Comparison of ENCODE assay signal across 1 cellular context in the genomic region with DNA sequence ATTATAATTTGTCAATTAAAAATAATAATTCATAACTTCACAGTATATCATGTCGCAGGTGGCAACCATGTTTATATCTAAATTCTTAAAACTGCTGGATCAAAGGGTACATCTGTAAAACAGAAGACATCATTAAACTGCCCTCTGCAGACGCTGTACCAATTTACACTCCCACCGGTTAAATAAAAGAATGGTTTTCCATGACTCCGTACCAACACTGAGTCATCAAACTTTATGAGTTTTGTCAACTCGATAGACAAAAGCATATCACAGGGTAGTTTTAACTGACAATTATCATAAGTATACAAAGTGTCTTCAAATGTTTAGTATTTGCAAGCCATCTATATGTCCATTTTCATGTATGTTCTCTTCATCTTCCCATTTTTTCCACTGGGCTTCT.
TF ChIP-seq lines count a peak whose summit lies in the region.

No MANE protein-coding gene starts in this region.

TF ChIP-seq in HepG2, 621 proteins besides CTCF, POLR2A, EP300 and RAD21:
- TF ChIP-seq ZNF766 (CRISPR knock-in tag; IDR thresholded peaks at IDR 0.05; ENCODE audit: borderline replicate concordance) (no peak), ZFP82 (CRISPR knock-in tag; IDR thresholded peaks at IDR 0.05; ENCODE audit: borderline replicate concordance) (no peak), ZNF280D (CRISPR knock-in tag; IDR thresholded peaks at IDR 0.05) (no peak), ZNF619 (CRISPR knock-in tag; IDR thresholded peaks at IDR 0.05) (no peak), TEAD3 (CRISPR knock-in tag; optimal IDR thresholded peaks at IDR 0.05; ENCODE audit: borderline replicate concordance) (no peak), SKIL (CRISPR knock-in tag; IDR thresholded peaks at IDR 0.05; ENCODE audit: borderline replicate concordance) (no peak), ZNF567 (CRISPR knock-in tag; IDR thresholded peaks at IDR 0.05; ENCODE audit: borderline replicate concordance) (no peak), ISX (CRISPR knock-in tag; conservative IDR thresholded peaks at IDR 0.05) (no peak), SPEN (CRISPR knock-in tag; IDR thresholded peaks at IDR 0.05; ENCODE audit: low read depth) (no peak), NCOA2 (CRISPR knock-in tag; IDR thresholded peaks at IDR 0.05) (no peak), HOXD1 (CRISPR knock-in tag; IDR thresholded peaks at IDR 0.05) (no peak), ZNF562 (CRISPR knock-in tag; IDR thresholded peaks at IDR 0.05; ENCODE audit: borderline replicate concordance) (no peak), HES4 (CRISPR knock-in tag; IDR thresholded peaks at IDR 0.05; ENCODE audit: borderline replicate concordance) (no peak), HNF1B (CRISPR knock-in tag; IDR thresholded peaks at IDR 0.05) (no peak), SIN3A (IDR thresholded peaks at IDR 0.05; ENCODE audit: borderline replicate concordance, low read depth, low read length) (no peak), ZNF614 (CRISPR knock-in tag; IDR thresholded peaks at IDR 0.05; ENCODE audit: borderline replicate concordance) (no peak), ZNF382 (CRISPR knock-in tag; IDR thresholded peaks at IDR 0.05; ENCODE audit: borderline replicate concordance) (no peak), ZNF17 (CRISPR knock-in tag; IDR thresholded peaks at IDR 0.05) (no peak)
- TF ChIP-seq, protein P1, sequence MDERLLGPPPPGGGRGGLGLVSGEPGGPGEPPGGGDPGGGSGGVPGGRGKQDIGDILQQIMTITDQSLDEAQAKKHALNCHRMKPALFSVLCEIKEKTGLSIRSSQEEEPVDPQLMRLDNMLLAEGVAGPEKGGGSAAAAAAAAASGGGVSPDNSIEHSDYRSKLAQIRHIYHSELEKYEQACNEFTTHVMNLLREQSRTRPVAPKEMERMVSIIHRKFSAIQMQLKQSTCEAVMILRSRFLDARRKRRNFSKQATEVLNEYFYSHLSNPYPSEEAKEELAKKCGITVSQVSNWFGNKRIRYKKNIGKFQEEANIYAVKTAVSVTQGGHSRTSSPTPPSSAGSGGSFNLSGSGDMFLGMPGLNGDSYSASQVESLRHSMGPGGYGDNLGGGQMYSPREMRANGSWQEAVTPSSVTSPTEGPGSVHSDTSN (CRISPR knock-in tag; IDR thresholded peaks at IDR 0.05): no peak
- TF ChIP-seq, protein P2, sequence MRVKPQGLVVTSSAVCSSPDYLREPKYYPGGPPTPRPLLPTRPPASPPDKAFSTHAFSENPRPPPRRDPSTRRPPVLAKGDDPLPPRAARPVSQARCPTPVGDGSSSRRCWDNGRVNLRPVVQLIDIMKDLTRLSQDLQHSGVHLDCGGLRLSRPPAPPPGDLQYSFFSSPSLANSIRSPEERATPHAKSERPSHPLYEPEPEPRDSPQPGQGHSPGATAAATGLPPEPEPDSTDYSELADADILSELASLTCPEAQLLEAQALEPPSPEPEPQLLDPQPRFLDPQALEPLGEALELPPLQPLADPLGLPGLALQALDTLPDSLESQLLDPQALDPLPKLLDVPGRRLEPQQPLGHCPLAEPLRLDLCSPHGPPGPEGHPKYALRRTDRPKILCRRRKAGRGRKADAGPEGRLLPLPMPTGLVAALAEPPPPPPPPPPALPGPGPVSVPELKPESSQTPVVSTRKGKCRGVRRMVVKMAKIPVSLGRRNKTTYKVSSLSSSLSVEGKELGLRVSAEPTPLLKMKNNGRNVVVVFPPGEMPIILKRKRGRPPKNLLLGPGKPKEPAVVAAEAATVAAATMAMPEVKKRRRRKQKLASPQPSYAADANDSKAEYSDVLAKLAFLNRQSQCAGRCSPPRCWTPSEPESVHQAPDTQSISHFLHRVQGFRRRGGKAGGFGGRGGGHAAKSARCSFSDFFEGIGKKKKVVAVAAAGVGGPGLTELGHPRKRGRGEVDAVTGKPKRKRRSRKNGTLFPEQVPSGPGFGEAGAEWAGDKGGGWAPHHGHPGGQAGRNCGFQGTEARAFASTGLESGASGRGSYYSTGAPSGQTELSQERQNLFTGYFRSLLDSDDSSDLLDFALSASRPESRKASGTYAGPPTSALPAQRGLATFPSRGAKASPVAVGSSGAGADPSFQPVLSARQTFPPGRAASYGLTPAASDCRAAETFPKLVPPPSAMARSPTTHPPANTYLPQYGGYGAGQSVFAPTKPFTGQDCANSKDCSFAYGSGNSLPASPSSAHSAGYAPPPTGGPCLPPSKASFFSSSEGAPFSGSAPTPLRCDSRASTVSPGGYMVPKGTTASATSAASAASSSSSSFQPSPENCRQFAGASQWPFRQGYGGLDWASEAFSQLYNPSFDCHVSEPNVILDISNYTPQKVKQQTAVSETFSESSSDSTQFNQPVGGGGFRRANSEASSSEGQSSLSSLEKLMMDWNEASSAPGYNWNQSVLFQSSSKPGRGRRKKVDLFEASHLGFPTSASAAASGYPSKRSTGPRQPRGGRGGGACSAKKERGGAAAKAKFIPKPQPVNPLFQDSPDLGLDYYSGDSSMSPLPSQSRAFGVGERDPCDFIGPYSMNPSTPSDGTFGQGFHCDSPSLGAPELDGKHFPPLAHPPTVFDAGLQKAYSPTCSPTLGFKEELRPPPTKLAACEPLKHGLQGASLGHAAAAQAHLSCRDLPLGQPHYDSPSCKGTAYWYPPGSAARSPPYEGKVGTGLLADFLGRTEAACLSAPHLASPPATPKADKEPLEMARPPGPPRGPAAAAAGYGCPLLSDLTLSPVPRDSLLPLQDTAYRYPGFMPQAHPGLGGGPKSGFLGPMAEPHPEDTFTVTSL (CRISPR knock-in tag; IDR thresholded peaks at IDR 0.05; ENCODE audit: borderline replicate concordance): no peak
